ENCODE assay signal across 18 cellular contexts in the genomic region with DNA sequence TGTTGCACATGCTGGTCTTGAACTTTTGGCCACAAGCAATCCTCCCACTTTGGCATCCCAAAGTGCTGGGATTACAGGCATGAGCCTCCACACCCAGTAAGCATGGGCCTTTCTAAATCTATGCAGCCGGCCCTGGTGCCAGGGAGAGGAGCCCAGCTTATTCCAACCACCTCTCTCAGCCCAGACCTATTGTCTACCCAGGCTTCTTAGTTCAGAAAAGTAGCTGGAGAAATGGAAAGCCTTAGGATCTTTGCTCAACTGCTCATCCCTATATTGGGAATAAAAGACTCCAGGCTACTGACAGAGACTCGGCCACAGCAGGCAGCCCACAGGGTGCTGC. TPM values are rescaled to one million over a fixed set of nuclear protein-coding genes. Genes with fewer than 3 reads are reported as not detected.
A peak's percentile ranks its signal among the peaks of the same experiment; 100 is the strongest.
DNase-seq lines count a peak whose midpoint lies in the region; ATAC-seq and TF ChIP-seq lines count a peak whose summit lies in the region.
"Had no signal": no experiment of that assay in that cellular context is flagged by ENCODE, and none has a peak within 500 bp of the region (broad histone marks: within the 10 kb centered on the region; RNA-seq: fewer than 3 reads in every experiment).

No MANE protein-coding gene starts in this region.

- H2BK120ac ChIP-seq in mesenchymal stem cell (ENCODE audit: low read depth, low read length) = no peak overlapping the region

- H3K4ac ChIP-seq in mesenchymal stem cell (ENCODE audit: low read depth in 1 of 2, low read length in 2 of 2) = no peak overlapping the region

- no peak overlapping the region for H4K91ac ChIP-seq in mesenchymal stem cell (ENCODE audit: low read length)

- H3K9me3 ChIP-seq in Caco-2 (no peaks in the 10 kb centered on the region), RWPE2 (ENCODE audit: severe bottlenecking) (no peaks in the 10 kb centered on the region), mesenchymal stem cell (ENCODE audit: control insufficient read depth, low read length) (no peaks in the 10 kb centered on the region), neural progenitor cell (ENCODE audit: low read depth) (no peaks in the 10 kb centered on the region)
- H3K9me3 ChIP-seq in naive thymus-derived CD4-positive, alpha-beta T cell (ENCODE audit: control insufficient read depth in 2 of 3, low read length in 3 of 3) = no peaks in the 10 kb centered on the region
- H3K9me3 ChIP-seq: BLaER1 treated with 17β-estradiol and CSF1 and Interleukin-3, amounts not matched to agents 10 nM and 100 nM; HAP-1 had no signal

- H3K9me3 Mint-ChIP-seq in Caco-2 (ENCODE audit: unreplicated experiment) (no peaks in the 10 kb centered on the region), neural progenitor cell (no peaks in the 10 kb centered on the region)
- H3K9me3 Mint-ChIP-seq in naive thymus-derived CD4-positive, alpha-beta T cell = no peaks in the 10 kb centered on the region
- H3K9me3 Mint-ChIP-seq: CD8-positive, alpha-beta T cell had no signal

- H3K27ac ChIP-seq in RWPE2 (ENCODE audit: poor library complexity, severe bottlenecking) = no peak overlapping the region
- no peak overlapping the region for H3K27ac ChIP-seq in mesenchymal stem cell (ENCODE audit: low read length, poor library complexity, severe bottlenecking)
- H3K27ac ChIP-seq in neural progenitor cell = peak overlapping the region; percentile 61
- H3K27ac ChIP-seq in naive thymus-derived CD4-positive, alpha-beta T cell (ENCODE audit: low read depth, low read length) = no peak overlapping the region
- H3K27ac ChIP-seq: HL-60 had no signal

- no TSS peak for BruUV-seq in Caco-2 (replicated peaks; lab: Mats Ljungman, UMichigan)

- POLR2A ChIA-PET in Caco-2 (lab: Charles Lee) = interaction anchor here (0.6 to 1.9 kb wide), 3 partner anchors 8 to 1526 kb away, joined by 3 to 9 read pairs (median 5); a partner anchor contains a TSS
- POLR2A ChIA-PET in naive thymus-derived CD4-positive, alpha-beta T cell (lab: Charles Lee) = interaction anchor here (1.1 kb wide), 1 partner anchor 42 kb away, joined by 4 read pairs; no protein-coding TSS in a partner anchor

- H3K9ac ChIP-seq in mesenchymal stem cell (ENCODE audit: low read length) = no peak overlapping the region
- H3K9ac ChIP-seq in neural progenitor cell = no peak overlapping the region
- H3K9ac ChIP-seq: BLaER1 treated with 17β-estradiol and CSF1 and Interleukin-3, amounts not matched to agents 10 nM and 100 nM had no signal

- H3K18ac ChIP-seq in mesenchymal stem cell (ENCODE audit: low read depth in 1 of 2, low read length in 2 of 2) = no peak overlapping the region

- no peaks in the 10 kb centered on the region for H3K79me2 ChIP-seq in neural progenitor cell (ENCODE audit: low read depth)

- H3K4me1 ChIP-seq in Caco-2 (peaks cover 38% of the 10 kb centered on the region), RWPE2 (ENCODE audit: insufficient read depth, poor library complexity, severe bottlenecking) (no peaks in the 10 kb centered on the region), mesenchymal stem cell (ENCODE audit: control insufficient read depth, insufficient read depth, low read depth, low read length) (peaks cover 13% of the 10 kb centered on the region), neural progenitor cell (peaks cover 13% of the 10 kb centered on the region)
- H3K4me1 ChIP-seq in naive thymus-derived CD4-positive, alpha-beta T cell (ENCODE audit: control insufficient read depth in 2 of 2, insufficient read depth in 2 of 2, low read length in 2 of 2) = no peaks in the 10 kb centered on the region

- H3K4me1 Mint-ChIP-seq in Caco-2 (ENCODE audit: low read depth, unreplicated experiment) = peaks cover 11% of the 10 kb centered on the region
- H3K4me1 Mint-ChIP-seq in neural progenitor cell = peaks cover 18% of the 10 kb centered on the region
- peaks cover 0 to 14% (median 6%) of the 10 kb centered on the region in 7 donors for H3K4me1 Mint-ChIP-seq in naive thymus-derived CD4-positive, alpha-beta T cell
- H3K4me1 Mint-ChIP-seq: B cell had no signal

- peaks cover 5% of the 10 kb centered on the region for H3K79me1 ChIP-seq in mesenchymal stem cell (replicated peaks; ENCODE audit: low read length, poor library complexity, severe bottlenecking)

- H3K23ac ChIP-seq in mesenchymal stem cell (ENCODE audit: low read length in 2 of 2) = no peak overlapping the region

- H2BK12ac ChIP-seq in mesenchymal stem cell (ENCODE audit: low read length in 2 of 2) = no peak overlapping the region

- H4K20me1 ChIP-seq in neural progenitor cell (ENCODE audit: low read depth) = no peaks in the 10 kb centered on the region

- H2BK5ac ChIP-seq in mesenchymal stem cell (ENCODE audit: low read depth, low read length, poor library complexity, severe bottlenecking) = no peak overlapping the region

- H3K27me3 Mint-ChIP-seq in Caco-2 (ENCODE audit: insufficient read depth, unreplicated experiment) (no peaks in the 10 kb centered on the region), neural progenitor cell (ENCODE audit: insufficient read depth, low read depth) (peaks cover 12% of the 10 kb centered on the region)
- H3K27me3 Mint-ChIP-seq in naive thymus-derived CD4-positive, alpha-beta T cell = peaks cover 0 to 4% (median 0%) of the 10 kb centered on the region in 5 donors

- H3K27me3 ChIP-seq in Caco-2 (replicated peaks; ENCODE audit: control insufficient read depth, insufficient read depth, low read length) (no peaks in the 10 kb centered on the region), RWPE2 (ENCODE audit: insufficient read depth, poor library complexity, severe bottlenecking) (no peaks in the 10 kb centered on the region), mesenchymal stem cell (ENCODE audit: control insufficient read depth in 1 of 2, insufficient read depth in 1 of 2, low read length in 2 of 2) (no peaks in the 10 kb centered on the region), neural progenitor cell (no peaks in the 10 kb centered on the region)
- no peaks in the 10 kb centered on the region for H3K27me3 ChIP-seq in naive thymus-derived CD4-positive, alpha-beta T cell (ENCODE audit: control insufficient read depth in 2 of 2, insufficient read depth in 2 of 2, low read length in 2 of 2)
- H3K27me3 ChIP-seq: BLaER1 treated with 17β-estradiol and CSF1 and Interleukin-3, amounts not matched to agents 10 nM and 100 nM had no signal

- no peak for DNase-seq in Caco-2
- no peak for DNase-seq in RWPE2 (ENCODE audit: low spot score)
- no peak for DNase-seq in mesenchymal stem cell
- DNase-seq in neural progenitor cell (ENCODE audit: low spot score) = no peak
- DNase-seq in naive thymus-derived CD4-positive, alpha-beta T cell = no peak
- DNase-seq in dermis blood vessel endothelial cell = no peak
- DNase-seq: CD8-positive, alpha-beta T cell; DMS 273 treated with DMSO at 0.1 percent for 48 hours; DND-41; EL; IMR-90 had no signal

- H3K14ac ChIP-seq in mesenchymal stem cell (ENCODE audit: low read length in 2 of 2) = no peak overlapping the region

- 79% methylated on average over 2 of the region's 2 CpGs for WGBS in mesenchymal stem cell

- H2AK5ac ChIP-seq in mesenchymal stem cell (ENCODE audit: low read length, severe bottlenecking) = peak overlapping the region; percentile 70

- H3K4me2 ChIP-seq in mesenchymal stem cell (ENCODE audit: low read length, poor library complexity, severe bottlenecking) (no peak overlapping the region), neural progenitor cell (no peak overlapping the region)

- ATAC-seq in RWPE2 (ENCODE audit: low read depth) = peak; percentile 7; the same call in 2 of the 3 replicates
- no peak for ATAC-seq in naive thymus-derived CD4-positive, alpha-beta T cell
- ATAC-seq in HG02759 (IDR thresholded peaks at IDR 0.05; ENCODE audit: unreplicated experiment) = no peak
- ATAC-seq: CD8-positive, alpha-beta T cell; GM12878 had no signal

- H3K36me3 Mint-ChIP-seq in Caco-2 (ENCODE audit: insufficient read depth, unreplicated experiment) (no peaks in the 10 kb centered on the region), neural progenitor cell (no peaks in the 10 kb centered on the region)
- no peaks in the 10 kb centered on the region for H3K36me3 Mint-ChIP-seq in naive thymus-derived CD4-positive, alpha-beta T cell
- H3K36me3 Mint-ChIP-seq: CD8-positive, alpha-beta T cell had no signal

- H3K36me3 ChIP-seq in Caco-2 (ENCODE audit: control insufficient read depth, insufficient read depth, low read length) (no peaks in the 10 kb centered on the region), RWPE2 (ENCODE audit: low read depth) (no peaks in the 10 kb centered on the region), mesenchymal stem cell (ENCODE audit: control insufficient read depth in 1 of 2, insufficient read depth in 2 of 2, low read depth in 1 of 2, low read length in 2 of 2) (peaks cover 0 to 5% of the 10 kb centered on the region in 2 experiments), neural progenitor cell (no peaks in the 10 kb centered on the region)
- H3K36me3 ChIP-seq in naive thymus-derived CD4-positive, alpha-beta T cell (ENCODE audit: control insufficient read depth in 2 of 3, insufficient read depth in 3 of 3, low read length in 3 of 3) = no peaks in the 10 kb centered on the region
- H3K36me3 ChIP-seq: BLaER1 treated with 17β-estradiol and CSF1 and Interleukin-3, amounts not matched to agents 10 nM and 100 nM; HAP-1 had no signal

- no peak overlapping the region for H3K4me3 Mint-ChIP-seq in Caco-2 (ENCODE audit: unreplicated experiment)
- no peak overlapping the region for H3K4me3 Mint-ChIP-seq in neural progenitor cell
- no peak overlapping the region for H3K4me3 Mint-ChIP-seq in naive thymus-derived CD4-positive, alpha-beta T cell
- H3K4me3 Mint-ChIP-seq: B cell; CD8-positive, alpha-beta T cell had no signal

- no peak overlapping the region for H4K8ac ChIP-seq in mesenchymal stem cell (ENCODE audit: low read length)

- intact Hi-C loops in Caco-2 (cut with micrococcal nuclease; ENCODE audit: unreplicated experiment) = no loop called here
- intact Hi-C loops in naive thymus-derived CD4-positive, alpha-beta T cell (cut with micrococcal nuclease) = no loop called here

- peak overlapping the region; percentile 18 for H3K27ac Mint-ChIP-seq in Caco-2 (ENCODE audit: unreplicated experiment)
- no peak overlapping the region for H3K27ac Mint-ChIP-seq in neural progenitor cell
- no peak overlapping the region for H3K27ac Mint-ChIP-seq in naive thymus-derived CD4-positive, alpha-beta T cell
- H3K27ac Mint-ChIP-seq: B cell; CD8-positive, alpha-beta T cell had no signal

- no peak overlapping the region for H2BK15ac ChIP-seq in mesenchymal stem cell (ENCODE audit: low read depth, poor library complexity, severe bottlenecking)

- peaks cover 30% of the 10 kb centered on the region for H3F3A ChIP-seq in neural progenitor cell (ENCODE audit: low read depth)

- H2AFZ ChIP-seq in mesenchymal stem cell (ENCODE audit: low read depth, low read length) = no peak overlapping the region
- no peak overlapping the region for H2AFZ ChIP-seq in neural progenitor cell (replicated peaks)

- CTCF ChIA-PET in Caco-2 (lab: Charles Lee) = interaction anchor here (0.6 to 2.9 kb wide), 4 partner anchors 35 to 385 kb away, joined by 3 to 17 read pairs (median 4); a partner anchor contains a TSS
- CTCF ChIA-PET in naive thymus-derived CD4-positive, alpha-beta T cell (lab: Charles Lee) = interaction anchor here (1.0 to 1.1 kb wide), 2 partner anchors 37 to 39 kb away, joined by 3 read pairs; no protein-coding TSS in a partner anchor

- H3K4me3 ChIP-seq in Caco-2 (ENCODE audit: low read depth, low read length) (no peak overlapping the region), RWPE2 (ENCODE audit: severe bottlenecking) (no peak overlapping the region), mesenchymal stem cell (ENCODE audit: insufficient read depth in 1 of 2, low read depth in 1 of 2, low read length in 2 of 2) (no peak overlapping the region), neural progenitor cell (no peak overlapping the region)
- H3K4me3 ChIP-seq in naive thymus-derived CD4-positive, alpha-beta T cell (ENCODE audit: low read length) = no peak overlapping the region
- H3K4me3 ChIP-seq: BLaER1 treated with 17β-estradiol and CSF1 and Interleukin-3, amounts not matched to agents 10 nM and 100 nM; GM12878; HAP-1 had no signal

- TF ChIP-seq CTCF in Caco-2 (IDR thresholded peaks at IDR 0.05; ENCODE audit: insufficient read depth in 1 of 2, low read depth in 1 of 2, low read length in 1 of 2, severe bottlenecking in 1 of 2, unreplicated experiment in 1 of 2) (no peak), RWPE2 (IDR thresholded peaks at IDR 0.05; ENCODE audit: poor library complexity, severe bottlenecking) (no peak), neural progenitor cell (IDR thresholded peaks at IDR 0.05) (no peak)

RNA-seq across cellular contexts. Expression of a gene that starts 7.8 kb away (rescaled TPM):
- total RNA-seq in Caco-2 (2022) (66.5 and 75.9 TPM in 2 replicates), neural progenitor cell (ENCODE audit: low replicate concordance) (9.5 and 24.5 TPM in 2 replicates), dermis blood vessel endothelial cell (13.3 and 16.2 TPM in 2 replicates)
- 16.7 TPM for polyA plus RNA-seq in mesenchymal stem cell (2013, experiment 1 of 2)
- 17.3 TPM for polyA plus RNA-seq in mesenchymal stem cell (2013, experiment 2 of 2)
- 10 to 100 TPM; 42.3 to 79.6 (median 67.0) TPM for total RNA-seq in naive thymus-derived CD4-positive, alpha-beta T cell
- 100 to 1,000 TPM in 1 of 2 donors, 10 to 100 TPM in 1; 68.7 to 130 TPM for polyA plus RNA-seq in naive thymus-derived CD4-positive, alpha-beta T cell

RNA-seq across cellular contexts. Expression of a gene that starts 14.7 kb away (rescaled TPM):
- 39.6 and 42.6 TPM in 2 replicates for total RNA-seq in Caco-2 (2022)
- polyA plus RNA-seq in mesenchymal stem cell (2013, experiment 1 of 2) = 175 TPM
- polyA plus RNA-seq in mesenchymal stem cell (2013, experiment 2 of 2) = 164 TPM
- 22.3 and 54.4 TPM in 2 replicates for total RNA-seq in neural progenitor cell (ENCODE audit: low replicate concordance)
- total RNA-seq in naive thymus-derived CD4-positive, alpha-beta T cell = under 1 TPM in 4 of 5 experiments, not detected in 1; 0.31 to 0.44 (median 0.37) TPM
- not detected for polyA plus RNA-seq in naive thymus-derived CD4-positive, alpha-beta T cell
- 2.4 and 5.4 TPM in 2 replicates for total RNA-seq in dermis blood vessel endothelial cell
- total RNA-seq: CD8-positive, alpha-beta T cell had no signal

RNA-seq across cellular contexts. Expression of a gene that starts 35.6 kb away (rescaled TPM):
- total RNA-seq in Caco-2 (2022) (282 and 294 TPM in 2 replicates), neural progenitor cell (ENCODE audit: low replicate concordance) (15.1 and 30.9 TPM in 2 replicates), dermis blood vessel endothelial cell (47.8 and 48.1 TPM in 2 replicates)
- polyA plus RNA-seq in mesenchymal stem cell (2013, experiment 1 of 2) = 373 TPM
- 366 TPM for polyA plus RNA-seq in mesenchymal stem cell (2013, experiment 2 of 2)
- 100 to 1,000 TPM in 1 of 5 experiments, 10 to 100 TPM in 4; 60.5 to 151 (median 65.1) TPM for total RNA-seq in naive thymus-derived CD4-positive, alpha-beta T cell
- polyA plus RNA-seq in naive thymus-derived CD4-positive, alpha-beta T cell = 10 to 100 TPM; 59.6 to 74.7 TPM

RNA-seq across cellular contexts. Expression of a gene that starts 35.7 kb away (rescaled TPM):
- total RNA-seq in Caco-2 (2022) (12.6 TPM in 2 replicates), neural progenitor cell (ENCODE audit: low replicate concordance) (0.24 and 1.2 TPM in 2 replicates), dermis blood vessel endothelial cell (3.2 and 4.4 TPM in 2 replicates)
- 4.3 TPM for polyA plus RNA-seq in mesenchymal stem cell (2013, experiment 1 of 2)
- 3.6 TPM for polyA plus RNA-seq in mesenchymal stem cell (2013, experiment 2 of 2)
- total RNA-seq in naive thymus-derived CD4-positive, alpha-beta T cell = 1 to 10 TPM; 1.2 to 5.3 (median 4.0) TPM
- polyA plus RNA-seq in naive thymus-derived CD4-positive, alpha-beta T cell = 1 to 10 TPM in 1 of 2 donors, under 1 TPM in 1; 0.69 to 4.0 TPM

RNA-seq across cellular contexts. Expression of a gene that starts 39.3 kb away (rescaled TPM):
- 6.7 and 7.3 TPM in 2 replicates for total RNA-seq in Caco-2 (2022)
- 0.39 TPM for polyA plus RNA-seq in mesenchymal stem cell (2013, experiment 1 of 2)
- 0.38 TPM for polyA plus RNA-seq in mesenchymal stem cell (2013, experiment 2 of 2)
- 0.43 and 0.54 TPM in 2 replicates for total RNA-seq in neural progenitor cell (ENCODE audit: low replicate concordance)
- 1 to 10 TPM; 1.0 to 3.9 (median 1.2) TPM for total RNA-seq in naive thymus-derived CD4-positive, alpha-beta T cell
- polyA plus RNA-seq in naive thymus-derived CD4-positive, alpha-beta T cell = not detected
- 1.0 and 1.2 TPM in 2 replicates for total RNA-seq in dermis blood vessel endothelial cell
- total RNA-seq: G401 had no signal
